8 cellular contexts compared by ENCODE assay signal in the genomic region with DNA sequence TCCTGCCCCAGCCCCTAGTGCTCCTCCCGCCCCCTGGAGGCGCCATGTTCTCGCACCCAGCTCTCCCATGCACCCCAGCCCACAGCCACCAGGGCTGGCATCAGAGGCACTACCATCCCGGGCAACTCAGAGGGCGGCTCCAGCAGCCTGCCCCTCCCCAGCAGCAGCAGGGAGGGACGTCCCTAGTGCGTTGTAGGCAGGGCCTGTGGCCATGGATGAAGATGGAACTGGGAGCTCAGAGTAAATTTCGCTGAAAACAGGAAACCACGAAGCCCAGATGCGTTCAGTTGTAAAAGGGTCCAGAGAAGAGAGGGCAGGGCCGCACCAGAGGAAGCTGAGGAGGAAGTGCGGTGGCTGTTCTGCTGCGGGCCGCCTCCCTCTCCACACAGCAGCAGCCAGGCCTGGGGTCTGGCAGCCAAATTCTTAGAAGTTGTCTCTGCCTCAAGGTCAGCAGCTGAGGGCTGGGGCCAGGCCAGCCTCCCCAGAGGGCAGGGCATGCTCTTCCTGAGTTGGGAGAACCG. TPM values are rescaled to one million over a fixed set of nuclear protein-coding genes. Genes with fewer than 3 reads are reported as not detected.
DNase-seq lines count a peak whose midpoint lies in the region; ATAC-seq and FAIRE-seq lines count a peak whose summit lies in the region.

No MANE protein-coding gene starts in this region.

- no peak for FAIRE-seq in urothelium cell line (lab: Jason Lieb, UNC)

- no peaks in the 10 kb centered on the region for H3K27me3 Mint-ChIP-seq in activated T-cell treated with anti-CD3 and anti-CD28 coated beads, Interleukin-2, amount 50 U/mL, for 72 hours (ENCODE audit: low read depth)

- H3K27ac Mint-ChIP-seq in activated T-cell treated with anti-CD3 and anti-CD28 coated beads, Interleukin-2, amount 50 U/mL, for 72 hours: peak overlapping the region; percentile 89

- H3K9me3 ChIP-seq in right cardiac atrium (ENCODE audit: control insufficient read depth, low read length): no peaks in the 10 kb centered on the region

- intact Hi-C loops in right cardiac atrium (cut with DNase I): no loop called here

- no peaks in the 10 kb centered on the region for H3K9me3 Mint-ChIP-seq in activated T-cell treated with anti-CD3 and anti-CD28 coated beads, Interleukin-2, amount 50 U/mL, for 72 hours

- peaks cover 0 to 5% of the 10 kb centered on the region in 2 donors for H3K36me3 Mint-ChIP-seq in activated T-cell treated with anti-CD3 and anti-CD28 coated beads, Interleukin-2, amount 50 U/mL, for 72 hours (ENCODE audit: insufficient read depth in 2 of 2)

- no peak overlapping the region for H3K4me3 ChIP-seq in right cardiac atrium (ENCODE audit: low read length)

- H3K27me3 ChIP-seq in right cardiac atrium (ENCODE audit: control insufficient read depth, insufficient read depth): no peaks in the 10 kb centered on the region

- peak overlapping the region; percentile 68 for H3K27ac ChIP-seq in right cardiac atrium (ENCODE audit: low read length)

- peak; percentile 87 to 88 for ATAC-seq in activated T-cell treated with anti-CD3 and anti-CD28 coated beads, Interleukin-2, amount 50 U/mL, for 72 hours (replicated peaks in 1 of 2)
- peak; percentile 70 to 74 for ATAC-seq in right cardiac atrium
- ATAC-seq in HG02610 (IDR thresholded peaks at IDR 0.05; ENCODE audit: unreplicated experiment): no peak

- H3K4me1 Mint-ChIP-seq in activated T-cell treated with anti-CD3 and anti-CD28 coated beads, Interleukin-2, amount 50 U/mL, for 72 hours (ENCODE audit: low read depth): peaks cover 97% of the 10 kb centered on the region

- H3K4me1 ChIP-seq in right cardiac atrium (ENCODE audit: control insufficient read depth, insufficient read depth, low read length): peaks cover 36% of the 10 kb centered on the region

- WGBS in right cardiac atrium: 30% methylated on average over 15 of the region's 15 CpGs

- DNase-seq in GM19240 (ENCODE audit: insufficient read length, low spot score) (peak; percentile 52), NAMALWA (ENCODE audit: low spot score) (peak; percentile 54), right cardiac atrium (peak; percentile 78 to 94 (median 92)), urothelium cell line (ENCODE audit: low spot score) (no peak), NCI-H2081 (lab: John Stamatoyannopoulos, UW) (no peak)
- DNase-seq in activated T-cell treated with anti-CD3 and anti-CD28 coated beads, Interleukin-2, amount 50 U/mL, for 72 hours: peak; percentile 80 to 83
- DNase-seq in stimulated activated CD4-positive, alpha-beta T cell treated with anti-CD3 and anti-CD28 coated beads, Interleukin-4, amount 100 ng/mL, for 48 hours (ENCODE audit: low read depth in 2 of 2): peak; percentile 65 to 69

- H3K4me3 Mint-ChIP-seq in activated T-cell treated with anti-CD3 and anti-CD28 coated beads, Interleukin-2, amount 50 U/mL, for 72 hours: peak overlapping the region; percentile 75 to 90

RNA-seq across cellular contexts. Expression of gene VSIR, which starts 24.6 kb away (rescaled TPM):
- 10 to 100 TPM; 70.1 to 70.5 TPM for total RNA-seq in activated T-cell treated with anti-CD3 and anti-CD28 coated beads, Interleukin-2, amount 50 U/mL, for 72 hours
- total RNA-seq in right cardiac atrium: 10 to 100 TPM; 29.3 to 55.1 (median 34.4) TPM
- polyA plus RNA-seq in right cardiac atrium: 36.8 TPM

RNA-seq across cellular contexts. Expression of gene C10orf105, which starts 29.2 kb away (rescaled TPM):
- under 1 TPM; 0.35 to 0.43 TPM for total RNA-seq in activated T-cell treated with anti-CD3 and anti-CD28 coated beads, Interleukin-2, amount 50 U/mL, for 72 hours
- under 1 TPM in 3 of 4 donors, not detected in 1; 0.14 to 0.36 (median 0.24) TPM for total RNA-seq in right cardiac atrium
- 0.09 TPM for polyA plus RNA-seq in right cardiac atrium

Comparison
In these comparisons a context has a peak if more than half of its experiments do, and no peak if none do; other contexts are left out.
1. DNase-seq: peak in GM19240 (single experiment), NAMALWA (single experiment), activated T-cell treated with anti-CD3 and anti-CD28 coated beads, Interleukin-2, amount 50 U/mL, for 72 hours (2 of 2), right cardiac atrium (3 of 3) and stimulated activated CD4-positive, alpha-beta T cell treated with anti-CD3 and anti-CD28 coated beads, Interleukin-4, amount 100 ng/mL, for 48 hours (2 of 2); none in urothelium cell line (single experiment) and NCI-H2081 (0 of 2).